Comparison of ENCODE assay signal across 15 cellular contexts in genomic region chr18:5475252-5475651, GRCh38.
DNase-seq lines count a peak whose midpoint lies in the region; ATAC-seq and TF ChIP-seq lines count a peak whose summit lies in the region.
"Had no signal": no experiment of that assay in that cellular context is flagged by ENCODE, and none has a peak within 500 bp of the region (broad histone marks: within the 10 kb centered on the region; RNA-seq: fewer than 3 reads in every experiment).

No MANE protein-coding gene starts in this region.

- H3K4me3 ChIP-seq in adipocyte (ENCODE audit: low read length) (no peak overlapping the region), sigmoid colon (no peak overlapping the region)
- H3K4me3 ChIP-seq: neural progenitor cell had no signal

- H3K9me3 ChIP-seq in adipocyte (ENCODE audit: control insufficient read depth, low read length) (no peaks in the 10 kb centered on the region), sigmoid colon (no peaks in the 10 kb centered on the region)

- H3K4me1 ChIP-seq in adipocyte (ENCODE audit: control insufficient read depth, insufficient read depth, low read length) (peaks cover 15% of the 10 kb centered on the region), sigmoid colon (peaks cover 0 to 52% (median 6%) of the 10 kb centered on the region in 4 donors)

- ATAC-seq in GM21423 (IDR thresholded peaks at IDR 0.05; ENCODE audit: unreplicated experiment) (no peak), GM19467 (IDR thresholded peaks at IDR 0.05; ENCODE audit: unreplicated experiment) (no peak), HG02981 (IDR thresholded peaks at IDR 0.05; ENCODE audit: unreplicated experiment) (no peak)

- 36 to 72% methylated on average over 7 of the region's 7 CpGs for WGBS in sigmoid colon, 2 donors

- no peak for TF ChIP-seq EP300 in sigmoid colon (IDR thresholded peaks at IDR 0.05)

- DNase-seq in MV-4-11 (lab: John Stamatoyannopoulos, UW) (peak; percentile 92), adipocyte (ENCODE audit: low read depth) (peak; percentile 31), hippocampal formation (lab: John Stamatoyannopoulos, UW) (peak; percentile 14 to 29), sigmoid colon (peak; percentile 70)
- DNase-seq: activated CD4-positive, alpha-beta memory T cell treated with anti-CD3 and anti-CD28 coated beads for 36 hours; activated naive CD8-positive, alpha-beta T cell treated with anti-CD3 and anti-CD28 coated beads, Interleukin-2, amount 10 ng/mL, durations not matched to agents 7 days and 5 days; activated T-cell treated with anti-CD3 and anti-CD28 coated beads, Interleukin-2, amount 50 U/mL, for 48 hours; effector memory CD4-positive, alpha-beta T cell; HCEC 1CT; NCI-H2081 treated with DMSO at 0.1 percent for 48 hours; NCI-H524 had no signal

- no peak overlapping the region for H3K9ac ChIP-seq in adipocyte (ENCODE audit: low read length)
- H3K9ac ChIP-seq: neural progenitor cell had no signal

- H3K36me3 ChIP-seq in adipocyte (ENCODE audit: control insufficient read depth, insufficient read depth, low read length, severe bottlenecking) (peaks cover 24% of the 10 kb centered on the region), sigmoid colon (peaks cover 0 to 13% (median 0%) of the 10 kb centered on the region in 4 donors)
- H3K36me3 ChIP-seq: neural progenitor cell had no signal

- H3K27ac ChIP-seq in sigmoid colon = peak overlapping the region in 1 of 4 donors; percentile 59
- H3K27ac ChIP-seq: neural progenitor cell had no signal

- no peaks in the 10 kb centered on the region for H3K27me3 ChIP-seq in adipocyte (replicated peaks; ENCODE audit: control insufficient read depth, insufficient read depth, low read length)
- no peaks in the 10 kb centered on the region for H3K27me3 ChIP-seq in sigmoid colon
- H3K27me3 ChIP-seq: neural progenitor cell had no signal

- TF ChIP-seq CTCF in sigmoid colon (IDR thresholded peaks at IDR 0.05) = no peak

- TF ChIP-seq POLR2A in sigmoid colon (IDR thresholded peaks at IDR 0.05) = no peak

- intact Hi-C loops in sigmoid colon (cut with DNase I) = no loop called here

Comparison
In these comparisons a context has a peak if more than half of its experiments do, and no peak if none do; other contexts are left out.
1. DNase-seq: peak in every context shown above with its lines; median percentile 92 in MV-4-11; 70 in sigmoid colon; 31 in adipocyte; 22 in hippocampal formation.